ENCODE assay signal across 8 cellular contexts in genomic region chr21:45138199-45139002, GRCh38.
DNase-seq lines count a peak whose midpoint lies in the region; TF ChIP-seq lines count a peak whose summit lies in the region.

No MANE protein-coding gene starts in this region.

- H3K4me2 ChIP-seq in GM23248 (ENCODE audit: unreplicated experiment) = no peak overlapping the region
- H3K4me2 ChIP-seq in OCI-LY7 (ENCODE audit: low read length) = no peak overlapping the region
- H3K4me2 ChIP-seq in neuronal stem cell (ENCODE audit: insufficient read depth, low read length, poor library complexity, severe bottlenecking) = no peak overlapping the region

- H3K23ac ChIP-seq in neuronal stem cell (ENCODE audit: low read depth, low read length, poor library complexity) = no peak overlapping the region

- CTCF ChIA-PET in OCI-LY7 (lab: Charles Lee; ENCODE audit: unreplicated experiment) = interaction anchor here (0.6 to 1.9 kb wide), 4 partner anchors 10 to 434 kb away, joined by 3 to 12 read pairs (median 6); no protein-coding TSS in a partner anchor

- peaks cover 28% of the 10 kb centered on the region for H3F3A ChIP-seq in GM23248 (ENCODE audit: insufficient read depth)

- H3K27ac ChIP-seq in GM23248 (no peak overlapping the region), OCI-LY7 (ENCODE audit: low read depth, low read length, poor library complexity, severe bottlenecking) (no peak overlapping the region), neuronal stem cell (replicated peaks; ENCODE audit: low read length) (no peak overlapping the region), thyroid gland (no peak overlapping the region)

- H4K8ac ChIP-seq in neuronal stem cell (ENCODE audit: low read depth, low read length) = no peak overlapping the region

- no peak overlapping the region for H3K4me3 ChIP-seq in GM23248
- H3K4me3 ChIP-seq in OCI-LY7 (ENCODE audit: low read depth, low read length, poor library complexity, severe bottlenecking) = no peak overlapping the region
- no peak overlapping the region for H3K4me3 ChIP-seq in neuronal stem cell (ENCODE audit: low read length in 2 of 2)
- H3K4me3 ChIP-seq in thyroid gland (replicated peaks in 1 of 3) = no peak overlapping the region

- H3K9ac ChIP-seq in GM23248 (no peak overlapping the region), neuronal stem cell (ENCODE audit: low read depth, low read length, poor library complexity) (no peak overlapping the region)

- POLR2A ChIA-PET in OCI-LY7 (lab: Charles Lee) = interaction anchor here (0.6 to 1.9 kb wide), 4 partner anchors 10 to 242 kb away, joined by 3 to 7 read pairs (median 4); no protein-coding TSS in a partner anchor

- H3K79me2 ChIP-seq in GM23248 (ENCODE audit: insufficient read depth) (peaks cover 15% of the 10 kb centered on the region; the same call in 1 of the 2 replicates), OCI-LY7 (ENCODE audit: insufficient read depth, low read depth, low read length) (no peaks in the 10 kb centered on the region)

- no peaks in the 10 kb centered on the region for H3K9me2 ChIP-seq in GM23248 (ENCODE audit: insufficient read depth)
- no peaks in the 10 kb centered on the region for H3K9me2 ChIP-seq in OCI-LY7 (ENCODE audit: insufficient read depth, low read length)

- H2BK15ac ChIP-seq in neuronal stem cell (ENCODE audit: low read length) = no peak overlapping the region

- no peak overlapping the region for H2BK12ac ChIP-seq in neuronal stem cell (ENCODE audit: low read length)

- H3K36me3 ChIP-seq in GM23248 (ENCODE audit: low read depth) (no peaks in the 10 kb centered on the region), OCI-LY7 (ENCODE audit: insufficient read depth, low read length) (no peaks in the 10 kb centered on the region), neuronal stem cell (replicated peaks in 1 of 2; ENCODE audit: control insufficient read depth in 2 of 2, insufficient read depth in 2 of 2, low read length in 2 of 2) (no peaks in the 10 kb centered on the region), thyroid gland (no peaks in the 10 kb centered on the region)

- DNase-seq in AML-193 (lab: John Stamatoyannopoulos, UW) (peak; percentile 33 to 51), GM23248 (peak; percentile 74), OCI-LY7 (ENCODE audit: low spot score) (peak; percentile 80), activated T-cell treated with anti-CD3 and anti-CD28 coated beads for 1 hour (ENCODE audit: low read depth) (peak; percentile 74), fibroblast of gingiva (ENCODE audit: low read depth) (peak; percentile 54), neuronal stem cell (ENCODE audit: low spot score) (peak; percentile 59), thyroid gland (peak; percentile 43 to 58), ureter (ENCODE audit: low spot score) (no peak)

- H3K79me1 ChIP-seq in neuronal stem cell (ENCODE audit: low read depth, low read length) = peaks cover 2% of the 10 kb centered on the region

- H3K18ac ChIP-seq in neuronal stem cell (ENCODE audit: low read length) = no peak overlapping the region

- H3K9me3 ChIP-seq in GM23248 (ENCODE audit: low read depth) (no peaks in the 10 kb centered on the region), OCI-LY7 (ENCODE audit: low read length) (no peaks in the 10 kb centered on the region), neuronal stem cell (replicated peaks in 1 of 2; ENCODE audit: control insufficient read depth in 2 of 2, insufficient read depth in 1 of 2, low read depth in 1 of 2, low read length in 2 of 2) (no peaks in the 10 kb centered on the region), thyroid gland (no peaks in the 10 kb centered on the region)

- H2BK120ac ChIP-seq in neuronal stem cell (ENCODE audit: low read depth, low read length) = no peak overlapping the region

- H4K20me1 ChIP-seq in GM23248 (ENCODE audit: insufficient read depth) (no peaks in the 10 kb centered on the region), OCI-LY7 (ENCODE audit: insufficient read depth, low read length) (no peaks in the 10 kb centered on the region)

- H3K27me3 ChIP-seq in GM23248 (replicated peaks; ENCODE audit: insufficient read depth) = no peaks in the 10 kb centered on the region
- H3K27me3 ChIP-seq in neuronal stem cell (ENCODE audit: control insufficient read depth in 3 of 3, insufficient read depth in 3 of 3, low read depth in 1 of 3, low read length in 3 of 3) = no peaks in the 10 kb centered on the region
- H3K27me3 ChIP-seq in thyroid gland = no peaks in the 10 kb centered on the region

- in situ Hi-C loops in GM23248 (cut with MboI) = no loop called here

- 60 to 70% methylated on average over 11 to 12 of the region's 12 CpGs for WGBS in GM23248 (ENCODE audit: low coverage in 1 of 2, low lambda C conversion rate in 2 of 2, missing lambda C conversion rate in 2 of 2), 2 experiments
- WGBS in neuronal stem cell (ENCODE audit: extremely low coverage in 2 of 2, insufficient read length in 2 of 2, insufficient replicate concordance in 1 of 2), 2 donors = no CpG with 5 or more reads among the region's 12 CpGs
- 60 to 62% methylated on average over 12 of the region's 12 CpGs for WGBS in thyroid gland, 2 donors

- no peak overlapping the region for H2BK5ac ChIP-seq in neuronal stem cell (ENCODE audit: low read length)

- no TSS peak for BruUV-seq in OCI-LY7 (replicated peaks; lab: Mats Ljungman, UMichigan)

- no peak overlapping the region for H3K4ac ChIP-seq in neuronal stem cell (ENCODE audit: low read length)

- H3K4me1 ChIP-seq in GM23248 (ENCODE audit: insufficient read depth) = peaks cover 24% of the 10 kb centered on the region
- H3K4me1 ChIP-seq in OCI-LY7 (ENCODE audit: insufficient read depth, low read length, poor library complexity, severe bottlenecking) = no peaks in the 10 kb centered on the region
- H3K4me1 ChIP-seq in neuronal stem cell (ENCODE audit: control insufficient read depth in 2 of 2, insufficient read depth in 1 of 2, low read depth in 1 of 2, low read length in 2 of 2) = no peaks in the 10 kb centered on the region
- H3K4me1 ChIP-seq in thyroid gland = no peaks in the 10 kb centered on the region

- no peak for TF ChIP-seq POLR2A in thyroid gland (IDR thresholded peaks at IDR 0.05)

- H2AK5ac ChIP-seq in neuronal stem cell (ENCODE audit: low read depth, low read length) = no peak overlapping the region

- intact Hi-C loops in OCI-LY7 (cut with micrococcal nuclease; ENCODE audit: unreplicated experiment) = no loop called here
- intact Hi-C loops in thyroid gland (cut with DNase I) = loop anchor here (5.0 kb wide), 1 partner anchor 191 kb away; no protein-coding TSS in a partner anchor

- no peak overlapping the region for H2AFZ ChIP-seq in GM23248
- no peak overlapping the region for H2AFZ ChIP-seq in OCI-LY7 (ENCODE audit: low read length)
- peak overlapping the region; percentile 31 for H2AFZ ChIP-seq in neuronal stem cell (ENCODE audit: low read length)

- no peak overlapping the region for H4K91ac ChIP-seq in neuronal stem cell (ENCODE audit: low read depth, low read length, poor library complexity)

- H3K14ac ChIP-seq in neuronal stem cell (ENCODE audit: low read length) = no peak overlapping the region

- TF ChIP-seq CTCF in OCI-LY7 (conservative IDR thresholded peaks at IDR 0.05; ENCODE audit: low read length) (peak; percentile 81), thyroid gland (IDR thresholded peaks at IDR 0.05) (peak; percentile 4 to 60 (median 25))
